8 cellular contexts compared by ENCODE assay signal in genomic region chr1:85577421-85578320, GRCh38. TPM values are rescaled to one million over a fixed set of nuclear protein-coding genes. Genes with fewer than 3 reads are reported as not detected.
DNase-seq lines count a peak whose midpoint lies in the region; ATAC-seq and TF ChIP-seq lines count a peak whose summit lies in the region.

No MANE protein-coding gene starts in this region.

- ATAC-seq in activated T-cell treated with anti-CD3 and anti-CD28 coated beads, Interleukin-2, amount 50 U/mL, for 4 hours = peak in 1 of 2 donors; percentile 27
- ATAC-seq in HG02943 (IDR thresholded peaks at IDR 0.05; ENCODE audit: low read depth, unreplicated experiment) = peak; percentile 20

- peak overlapping the region; percentile 84 to 99 (median 94) for H3K27ac ChIP-seq in esophagus squamous epithelium

- H3K36me3 Mint-ChIP-seq in activated T-cell treated with anti-CD3 and anti-CD28 coated beads, Interleukin-2, amount 50 U/mL, for 4 hours (ENCODE audit: insufficient read depth) = no peaks in the 10 kb centered on the region
- peaks cover 3% of the 10 kb centered on the region for H3K36me3 Mint-ChIP-seq in T-helper 1 cell treated with Interleukin-12 subunit alpha and Interleukin-12 subunit beta and Interleukin-4 antibody, amounts not matched to agents 30 μg/mL and 1 μg/mL, for 36 hours (ENCODE audit: low read depth)
- H3K36me3 Mint-ChIP-seq in nephron (ENCODE audit: low read depth) = peaks cover 5% of the 10 kb centered on the region

- TF ChIP-seq CTCF in esophagus squamous epithelium (IDR thresholded peaks at IDR 0.05) (no peak), nephron (IDR thresholded peaks at IDR 0.05; ENCODE audit: unreplicated experiment in 3 of 3) (no peak)

- TF ChIP-seq POLR2A in esophagus squamous epithelium (IDR thresholded peaks at IDR 0.05) = no peak

- H3K4me1 Mint-ChIP-seq in activated T-cell treated with anti-CD3 and anti-CD28 coated beads, Interleukin-2, amount 50 U/mL, for 4 hours (ENCODE audit: low read depth) = peaks cover 35% of the 10 kb centered on the region
- peaks cover 19% of the 10 kb centered on the region for H3K4me1 Mint-ChIP-seq in T-helper 1 cell treated with Interleukin-12 subunit alpha and Interleukin-12 subunit beta and Interleukin-4 antibody, amounts not matched to agents 30 μg/mL and 1 μg/mL, for 36 hours (ENCODE audit: low read depth)
- H3K4me1 Mint-ChIP-seq in nephron = peaks cover 46% of the 10 kb centered on the region

- H3K36me3 ChIP-seq in esophagus squamous epithelium = peaks cover 0 to 2% (median 0%) of the 10 kb centered on the region in 3 donors

- no peaks in the 10 kb centered on the region for H3K9me3 ChIP-seq in esophagus squamous epithelium

- H3K4me1 ChIP-seq in esophagus squamous epithelium = peaks cover 5 to 73% (median 14%) of the 10 kb centered on the region in 3 donors

- peaks cover 79% of the 10 kb centered on the region for H3K27me3 Mint-ChIP-seq in activated T-cell treated with anti-CD3 and anti-CD28 coated beads, Interleukin-2, amount 50 U/mL, for 4 hours (ENCODE audit: low read depth)
- H3K27me3 Mint-ChIP-seq in T-helper 1 cell treated with Interleukin-12 subunit alpha and Interleukin-12 subunit beta and Interleukin-4 antibody, amounts not matched to agents 30 μg/mL and 1 μg/mL, for 36 hours (ENCODE audit: low read depth) = peaks cover 84% of the 10 kb centered on the region
- H3K27me3 Mint-ChIP-seq in nephron (ENCODE audit: low read depth) = peaks cover 30% of the 10 kb centered on the region

- WGBS in esophagus squamous epithelium, 2 donors = 32 to 42% methylated on average over 7 to 14 of the region's 33 CpGs

- peaks cover 0 to 49% (median 0%) of the 10 kb centered on the region in 4 donors for H3K27me3 ChIP-seq in esophagus squamous epithelium

- intact Hi-C loops in esophagus squamous epithelium (cut with DNase I) = no loop called here

- no peak for DNase-seq in activated T-cell treated with anti-CD3 and anti-CD28 coated beads, Interleukin-2, amount 50 U/mL, for 4 hours
- DNase-seq in activated T-cell treated with anti-CD3 and anti-CD28 coated beads, Interleukin-2, amount 50 U/mL, for 1 hour = no peak
- no peak for DNase-seq in esophagus squamous epithelium (lab: John Stamatoyannopoulos, UW)
- DNase-seq in NCI-H2081 treated with DMSO at 0.1 percent for 48 hours (lab: John Stamatoyannopoulos, UW) = no peak
- no peak for DNase-seq in cortex of kidney (lab: John Stamatoyannopoulos, UW)

- peak overlapping the region; percentile 47 to 80 (median 66) for H3K4me3 ChIP-seq in esophagus squamous epithelium

- H3K27ac Mint-ChIP-seq in T-helper 1 cell treated with Interleukin-12 subunit alpha and Interleukin-12 subunit beta and Interleukin-4 antibody, amounts not matched to agents 30 μg/mL and 1 μg/mL, for 36 hours = peak overlapping the region; percentile 36
- H3K27ac Mint-ChIP-seq in nephron = peak overlapping the region; percentile 82 to 98 (median 90)

- H3K4me3 Mint-ChIP-seq in activated T-cell treated with anti-CD3 and anti-CD28 coated beads, Interleukin-2, amount 50 U/mL, for 4 hours = peak overlapping the region; percentile 56
- peak overlapping the region; percentile 68 for H3K4me3 Mint-ChIP-seq in T-helper 1 cell treated with Interleukin-12 subunit alpha and Interleukin-12 subunit beta and Interleukin-4 antibody, amounts not matched to agents 30 μg/mL and 1 μg/mL, for 36 hours
- peak overlapping the region; percentile 88 to 93 (median 93) for H3K4me3 Mint-ChIP-seq in nephron

- no peaks in the 10 kb centered on the region for H3K9me3 Mint-ChIP-seq in activated T-cell treated with anti-CD3 and anti-CD28 coated beads, Interleukin-2, amount 50 U/mL, for 4 hours
- no peaks in the 10 kb centered on the region for H3K9me3 Mint-ChIP-seq in T-helper 1 cell treated with Interleukin-12 subunit alpha and Interleukin-12 subunit beta and Interleukin-4 antibody, amounts not matched to agents 30 μg/mL and 1 μg/mL, for 36 hours
- H3K9me3 Mint-ChIP-seq in nephron = no peaks in the 10 kb centered on the region

RNA-seq across cellular contexts. Expression of gene CCN1, which starts 2.9 kb away (rescaled TPM):
- total RNA-seq in activated T-cell treated with anti-CD3 and anti-CD28 coated beads, Interleukin-2, amount 50 U/mL, for 4 hours = under 1 TPM; 0.43 to 0.65 (median 0.61) TPM
- total RNA-seq in esophagus squamous epithelium = 10 to 100 TPM in 1 of 4 donors, 1 to 10 TPM in 3; 4.5 to 15.1 (median 8.0) TPM
